Comparison of ENCODE assay signal across 21 cellular contexts in genomic region chr9:120505186-120505585, GRCh38.
DNase-seq lines count a peak whose midpoint lies in the region; ATAC-seq and TF ChIP-seq lines count a peak whose summit lies in the region.
"Had no signal": no experiment of that assay in that cellular context is flagged by ENCODE, and none has a peak within 500 bp of the region (broad histone marks: within the 10 kb centered on the region; RNA-seq: fewer than 3 reads in every experiment).

No MANE protein-coding gene starts in this region.

- H3K36me3 ChIP-seq in GM23338 (ENCODE audit: insufficient read depth) (0 out of 2 replicates have a peak, but pooled peaks cover 7% of the 10 kb centered on the region), right lobe of liver (peaks cover 0 to 3% (median 0%) of the 10 kb centered on the region in 4 donors)

- no peak overlapping the region for H3K4me3 Mint-ChIP-seq in activated CD4-positive, alpha-beta T cell treated with anti-CD3 and anti-CD28 coated beads for 36 hours
- H3K4me3 Mint-ChIP-seq in GM23338: no peak overlapping the region
- H3K4me3 Mint-ChIP-seq: activated CD4-positive, alpha-beta memory T cell treated with anti-CD3 and anti-CD28 coated beads, Interleukin-2, amount 10 ng/mL, durations not matched to agents 7 days and 5 days; activated naive CD8-positive, alpha-beta T cell; activated T-cell treated with anti-CD3 and anti-CD28 coated beads, Interleukin-2, amount 50 U/mL, for 4 hours; immature natural killer cell; type B pancreatic cell had no signal

- no peaks in the 10 kb centered on the region for H3F3A ChIP-seq in GM23338 (replicated peaks; ENCODE audit: low read depth)

- H4K20me1 ChIP-seq in GM23338 (replicated peaks; ENCODE audit: insufficient read depth): peaks cover 4% of the 10 kb centered on the region; the same call in 1 of the 2 replicates

- H3K4me1 ChIP-seq in GM23338 (ENCODE audit: insufficient read depth) (no peaks in the 10 kb centered on the region), right lobe of liver (no peaks in the 10 kb centered on the region)
- H3K4me1 ChIP-seq: A549, body of pancreas, parathyroid adenoma, SJCRH30 had no signal

- no peaks in the 10 kb centered on the region for H3K9me3 Mint-ChIP-seq in activated CD4-positive, alpha-beta T cell treated with anti-CD3 and anti-CD28 coated beads for 36 hours (ENCODE audit: low read depth)
- peaks cover 5% of the 10 kb centered on the region; the same call in 2 of the 3 replicates for H3K9me3 Mint-ChIP-seq in GM23338
- H3K9me3 Mint-ChIP-seq: immature natural killer cell, type B pancreatic cell had no signal

- peaks cover 62% of the 10 kb centered on the region for H3K36me3 Mint-ChIP-seq in activated CD4-positive, alpha-beta T cell treated with anti-CD3 and anti-CD28 coated beads for 36 hours (ENCODE audit: low read depth)
- peaks cover 39% of the 10 kb centered on the region for H3K36me3 Mint-ChIP-seq in GM23338 (ENCODE audit: low read depth)

- WGBS in right lobe of liver (ENCODE audit: insufficient coverage, low coverage, low lambda C conversion rate, missing lambda C conversion rate): 53% methylated on average over 4 of the region's 4 CpGs

- H3K79me2 ChIP-seq in GM23338 (replicated peaks; ENCODE audit: insufficient read depth): no peaks in the 10 kb centered on the region; the same call in 1 of the 2 replicates
- H3K79me2 ChIP-seq: parathyroid adenoma had no signal

- TF ChIP-seq CTCF in GM23338 (conservative IDR thresholded peaks at IDR 0.05; ENCODE audit: low read depth in 2 of 2): peak; percentile 37 to 63
- peak; percentile 47 for TF ChIP-seq CTCF in choroid plexus epithelial cell (conservative IDR thresholded peaks at IDR 0.05; ENCODE audit: low read depth, low read length)
- peak; percentile 26 to 58 (median 40) for TF ChIP-seq CTCF in right lobe of liver (IDR thresholded peaks at IDR 0.05)

- ATAC-seq in activated CD4-positive, alpha-beta T cell treated with anti-CD3 and anti-CD28 coated beads for 36 hours: peak; percentile 30
- ATAC-seq in GM23338 (peak; percentile 41; the same call in 2 of the 3 replicates), right lobe of liver (peak; percentile 85 to 92 (median 90)), GM21786 (IDR thresholded peaks at IDR 0.05; ENCODE audit: unreplicated experiment) (no peak)
- ATAC-seq: A549; activated T-cell treated with anti-CD3 and anti-CD28 coated beads, Interleukin-2, amount 50 U/mL, for 4 hours; body of pancreas; stimulated activated naive CD8-positive, alpha-beta T cell treated with anti-CD3 and anti-CD28 coated beads, Interleukin-15, Interleukin-2, amounts not matched to agents 100 U/mL and 50 U/mL, for 24 hours had no signal

- CTCF ChIA-PET in activated CD4-positive, alpha-beta T cell treated with anti-CD3 and anti-CD28 coated beads for 36 hours (lab: Charles Lee): interaction anchor here (0.7 to 0.9 kb wide), 2 partner anchors 16 to 27 kb away, joined by 3 to 4 read pairs; no protein-coding TSS in a partner anchor

- H3K4me3 ChIP-seq in GM23338 (no peak overlapping the region), choroid plexus epithelial cell (ENCODE audit: low read depth, low read length) (no peak overlapping the region), right lobe of liver (no peak overlapping the region)
- H3K4me3 ChIP-seq: A549, body of pancreas, SJCRH30 had no signal

- POLR2A ChIA-PET in activated CD4-positive, alpha-beta T cell treated with anti-CD3 and anti-CD28 coated beads for 36 hours (lab: Charles Lee): no interaction called here

- H3K27ac Mint-ChIP-seq in activated CD4-positive, alpha-beta T cell treated with anti-CD3 and anti-CD28 coated beads for 36 hours: no peak overlapping the region
- H3K27ac Mint-ChIP-seq in GM23338: no peak overlapping the region
- H3K27ac Mint-ChIP-seq: activated CD4-positive, alpha-beta memory T cell treated with anti-CD3 and anti-CD28 coated beads, Interleukin-2, amount 10 ng/mL, durations not matched to agents 7 days and 5 days; activated naive CD8-positive, alpha-beta T cell; type B pancreatic cell had no signal

- H2AFZ ChIP-seq in GM23338: no peak overlapping the region
- H2AFZ ChIP-seq: parathyroid adenoma had no signal

- H3K27me3 ChIP-seq in GM23338 (ENCODE audit: insufficient read depth) (no peaks in the 10 kb centered on the region), right lobe of liver (no peaks in the 10 kb centered on the region)
- H3K27me3 ChIP-seq: body of pancreas, SJCRH30 had no signal

- TF ChIP-seq POLR2A in right lobe of liver (IDR thresholded peaks at IDR 0.05): no peak

- no peak overlapping the region for H3K27ac ChIP-seq in GM23338 (ENCODE audit: low read depth)
- no peak overlapping the region for H3K27ac ChIP-seq in right lobe of liver
- H3K27ac ChIP-seq: A549, body of pancreas, parathyroid adenoma, SJCRH30 had no signal

- no peak overlapping the region for H3K4me2 ChIP-seq in GM23338
- H3K4me2 ChIP-seq: A549 had no signal

- DNase-seq in activated CD4-positive, alpha-beta T cell treated with anti-CD3 and anti-CD28 coated beads for 36 hours: no peak
- no peak for DNase-seq in activated CD4-positive, alpha-beta T cell treated with anti-CD3 and anti-CD28 coated beads, Interleukin-2, amount 50 U/mL, for 48 hours
- DNase-seq in GM23338 (ENCODE audit: low spot score) (peak; percentile 12), choroid plexus epithelial cell (ENCODE audit: low read depth) (peak; percentile 47), right lobe of liver (no peak), GM19238 (ENCODE audit: insufficient read length, low spot score) (no peak), SW 1271 (lab: John Stamatoyannopoulos, UW) (no peak)
- DNase-seq: activated CD4-positive, alpha-beta memory T cell treated with anti-CD3 and anti-CD28 coated beads, Interleukin-2, amount 10 ng/mL, durations not matched to agents 7 days and 5 days; activated T-cell treated with anti-CD3 and anti-CD28 coated beads, Interleukin-2, amount 50 U/mL, for 4 hours; body of pancreas; head of caudate nucleus; immature natural killer cell; NCI-H1417; NCI-H526 treated with DMSO at 0.1 percent for 48 hours; SJCRH30; stimulated activated naive CD8-positive, alpha-beta T cell treated with anti-CD3 and anti-CD28 coated beads, Interleukin-15, Interleukin-2, amounts not matched to agents 100 U/mL and 50 U/mL, for 24 hours had no signal

- H3K9me2 ChIP-seq in GM23338 (ENCODE audit: insufficient read depth): no peaks in the 10 kb centered on the region

- H3K9me3 ChIP-seq in right lobe of liver: no peaks in the 10 kb centered on the region
- H3K9me3 ChIP-seq: body of pancreas had no signal

- intact Hi-C loops in activated CD4-positive, alpha-beta T cell treated with anti-CD3 and anti-CD28 coated beads for 36 hours (cut with DNase I, micrococcal nuclease): no loop called here
- intact Hi-C loops in right lobe of liver (cut with DNase I): no loop called here

- H3K27me3 Mint-ChIP-seq in activated CD4-positive, alpha-beta T cell treated with anti-CD3 and anti-CD28 coated beads for 36 hours: no peaks in the 10 kb centered on the region
- H3K27me3 Mint-ChIP-seq in GM23338 (ENCODE audit: insufficient read depth, low read depth, poor library complexity): peaks cover 3% of the 10 kb centered on the region
- H3K27me3 Mint-ChIP-seq: activated CD4-positive, alpha-beta memory T cell treated with anti-CD3 and anti-CD28 coated beads, Interleukin-2, amount 10 ng/mL, durations not matched to agents 7 days and 5 days; activated naive CD8-positive, alpha-beta T cell; type B pancreatic cell had no signal

- peaks cover 11% of the 10 kb centered on the region for H3K4me1 Mint-ChIP-seq in activated CD4-positive, alpha-beta T cell treated with anti-CD3 and anti-CD28 coated beads for 36 hours
- H3K4me1 Mint-ChIP-seq in GM23338: 0 out of 3 replicates have a peak, but pooled peaks cover 6% of the 10 kb centered on the region

TF ChIP-seq in GM23338, 12 proteins besides CTCF, POLR2A, EP300 and RAD21 (continues in another document):
- TF ChIP-seq STAT1 (IDR thresholded peaks at IDR 0.05; ENCODE audit: unreplicated experiment) (no peak), JUNB (IDR thresholded peaks at IDR 0.05; ENCODE audit: unreplicated experiment) (no peak), EZH2 (IDR thresholded peaks at IDR 0.05; ENCODE audit: low read depth, unreplicated experiment) (no peak)

Comparison
In these comparisons a context has a peak if more than half of its experiments do, and no peak if none do; other contexts are left out.
1. DNase-seq: peak in GM23338 (single experiment) and choroid plexus epithelial cell (single experiment); none in activated CD4-positive, alpha-beta T cell treated with anti-CD3 and anti-CD28 coated beads for 36 hours (single experiment), activated CD4-positive, alpha-beta T cell treated with anti-CD3 and anti-CD28 coated beads, Interleukin-2, amount 50 U/mL, for 48 hours (0 of 2), right lobe of liver (0 of 3), GM19238 (single experiment) and SW 1271 (0 of 2).
2. Peak in every context shown above with its lines, with median percentiles within 50 percentile points of each other: CTCF ChIP-seq.